8 cellular contexts compared by ENCODE assay signal in the genomic region with DNA sequence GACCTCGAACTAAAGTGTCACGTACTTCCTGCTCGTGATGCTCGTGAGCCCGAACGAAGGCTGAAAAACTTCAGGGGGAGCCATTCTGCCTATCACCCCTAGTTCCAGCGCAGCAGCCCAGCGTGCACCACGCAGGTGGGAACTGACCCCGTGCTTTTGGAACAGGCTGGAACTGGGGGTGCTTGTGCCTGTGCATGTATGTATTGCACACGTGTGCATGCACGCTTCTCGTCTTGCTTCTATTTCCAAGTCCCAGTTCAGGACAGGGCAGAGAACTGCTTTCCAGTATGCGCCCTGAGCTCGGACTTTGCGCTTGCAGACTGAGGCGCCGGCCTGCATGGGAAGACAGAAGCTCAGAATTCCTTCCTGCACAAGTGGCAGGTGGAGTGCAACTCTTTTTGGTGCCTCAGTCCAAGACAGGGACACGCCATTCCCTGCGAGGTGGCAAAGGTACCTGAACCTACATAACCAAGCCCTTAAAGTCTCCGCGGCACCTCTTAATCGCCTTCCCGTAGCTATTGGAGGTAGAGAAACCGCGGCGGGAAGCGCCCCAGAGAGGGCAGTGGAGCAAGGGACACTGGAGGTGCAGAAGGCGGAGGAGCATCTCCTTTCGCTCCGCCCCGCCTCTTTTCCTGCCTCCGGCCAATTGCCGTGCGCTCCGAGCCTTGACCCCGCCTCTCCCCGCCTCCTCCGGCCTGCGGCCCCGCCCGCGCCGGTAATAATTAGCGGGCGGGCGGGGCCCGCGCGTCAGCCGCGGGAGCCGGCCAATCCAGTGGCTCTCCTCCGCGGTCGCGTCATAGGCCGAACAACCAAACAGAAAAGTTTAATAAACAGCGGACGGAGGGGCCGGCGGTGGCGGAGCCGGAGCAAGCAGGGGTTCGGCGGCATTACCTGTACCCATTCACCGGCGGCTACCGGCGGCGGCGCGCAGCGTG. TPM values are rescaled to one million over a fixed set of nuclear protein-coding genes. Genes with fewer than 3 reads are reported as not detected.
DNase-seq lines count a peak whose midpoint lies in the region; ATAC-seq and TF ChIP-seq lines count a peak whose summit lies in the region.

A gene (plus strand): TSS at position 826 of the 935 bp plus-strand sequence. CDS start 60,669 bp downstream, outside the sequence.

- H3K9me3 ChIP-seq in liver (ENCODE audit: control insufficient read depth in 4 of 4, low read length in 3 of 4): no peaks in the 10 kb centered on the region

- H3K9ac ChIP-seq in liver (ENCODE audit: low read depth in 1 of 2, low read length in 2 of 2): peak within 1 kb of the TSS; percentile 90 to 97

- under 1% methylated on average over 74 of the region's 74 CpGs for WGBS in liver

- peak; percentile 77 for ATAC-seq in GM19395 (IDR thresholded peaks at IDR 0.05; ENCODE audit: unreplicated experiment)
- ATAC-seq in HG03565 (IDR thresholded peaks at IDR 0.05; ENCODE audit: unreplicated experiment): peak; percentile 69

- peaks cover 0 to 26% (median 16%) of the 10 kb centered on the region in 4 donors for H3K4me1 ChIP-seq in liver (ENCODE audit: control insufficient read depth in 4 of 4, insufficient read depth in 4 of 4, low read length in 3 of 4)

- H3K27me3 ChIP-seq in liver (ENCODE audit: control insufficient read depth in 4 of 4, insufficient read depth in 4 of 4, low read length in 3 of 4): no peaks in the 10 kb centered on the region

- TF ChIP-seq CTCF in liver (IDR thresholded peaks at IDR 0.05; ENCODE audit: low read depth, low read length, missing input control): no peak

- peak within 1 kb of the TSS; percentile 66 to 97 (median 88) for H3K4me3 ChIP-seq in liver (ENCODE audit: low read depth in 1 of 3, low read length in 3 of 3)

- TF ChIP-seq RAD21 in liver (IDR thresholded peaks at IDR 0.05): peak; percentile 23 to 51

- no peaks in the 10 kb centered on the region for H3K36me3 ChIP-seq in liver (ENCODE audit: control insufficient read depth in 4 of 4, insufficient read depth in 3 of 4, low read depth in 1 of 4, low read length in 3 of 4)

- peak; percentile 98 for DNase-seq in CD1c-positive myeloid dendritic cell (ENCODE audit: extremely low spot score)
- peak; percentile 94 for DNase-seq in NCI-H774 (lab: John Stamatoyannopoulos, UW)
- DNase-seq in activated CD4-positive, alpha-beta T cell treated with anti-CD3 and anti-CD28 coated beads, Interleukin-2, amount 50 U/mL, for 4 hours: peak; percentile 92 to 93
- peak; percentile 94 for DNase-seq in dermis blood vessel endothelial cell
- peak; percentile 95 for DNase-seq in stimulated activated CD4-positive, alpha-beta T cell treated with anti-CD3 and anti-CD28 coated beads, Interleukin-4, amount 100 ng/mL, for 24 hours

- H3K27ac ChIP-seq in liver (ENCODE audit: low read depth in 1 of 2, low read length in 2 of 2): peak within 1 kb of the TSS; percentile 94 to 95

TF ChIP-seq in liver, 16 proteins besides CTCF, POLR2A, EP300 and RAD21:
- TF ChIP-seq RXRA (IDR thresholded peaks at IDR 0.05): peak; percentile 49 to 65
- TF ChIP-seq TAF1 (conservative IDR thresholded peaks at IDR 0.05): peak; percentile 75
- TF ChIP-seq, protein P1, sequence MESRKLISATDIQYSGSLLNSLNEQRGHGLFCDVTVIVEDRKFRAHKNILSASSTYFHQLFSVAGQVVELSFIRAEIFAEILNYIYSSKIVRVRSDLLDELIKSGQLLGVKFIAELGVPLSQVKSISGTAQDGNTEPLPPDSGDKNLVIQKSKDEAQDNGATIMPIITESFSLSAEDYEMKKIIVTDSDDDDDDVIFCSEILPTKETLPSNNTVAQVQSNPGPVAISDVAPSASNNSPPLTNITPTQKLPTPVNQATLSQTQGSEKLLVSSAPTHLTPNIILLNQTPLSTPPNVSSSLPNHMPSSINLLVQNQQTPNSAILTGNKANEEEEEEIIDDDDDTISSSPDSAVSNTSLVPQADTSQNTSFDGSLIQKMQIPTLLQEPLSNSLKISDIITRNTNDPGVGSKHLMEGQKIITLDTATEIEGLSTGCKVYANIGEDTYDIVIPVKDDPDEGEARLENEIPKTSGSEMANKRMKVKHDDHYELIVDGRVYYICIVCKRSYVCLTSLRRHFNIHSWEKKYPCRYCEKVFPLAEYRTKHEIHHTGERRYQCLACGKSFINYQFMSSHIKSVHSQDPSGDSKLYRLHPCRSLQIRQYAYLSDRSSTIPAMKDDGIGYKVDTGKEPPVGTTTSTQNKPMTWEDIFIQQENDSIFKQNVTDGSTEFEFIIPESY (IDR thresholded peaks at IDR 0.05): no peak
- TF ChIP-seq HNF4G (IDR thresholded peaks at IDR 0.05): no peak
- TF ChIP-seq, protein P2, sequence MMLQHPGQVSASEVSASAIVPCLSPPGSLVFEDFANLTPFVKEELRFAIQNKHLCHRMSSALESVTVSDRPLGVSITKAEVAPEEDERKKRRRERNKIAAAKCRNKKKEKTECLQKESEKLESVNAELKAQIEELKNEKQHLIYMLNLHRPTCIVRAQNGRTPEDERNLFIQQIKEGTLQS (IDR thresholded peaks at IDR 0.05): no peak
- peak; percentile 63 for TF ChIP-seq YY1 (IDR thresholded peaks at IDR 0.05)
- peak; percentile 47 to 58 for TF ChIP-seq HNF4A (conservative IDR thresholded peaks at IDR 0.05)
- TF ChIP-seq, protein P3, sequence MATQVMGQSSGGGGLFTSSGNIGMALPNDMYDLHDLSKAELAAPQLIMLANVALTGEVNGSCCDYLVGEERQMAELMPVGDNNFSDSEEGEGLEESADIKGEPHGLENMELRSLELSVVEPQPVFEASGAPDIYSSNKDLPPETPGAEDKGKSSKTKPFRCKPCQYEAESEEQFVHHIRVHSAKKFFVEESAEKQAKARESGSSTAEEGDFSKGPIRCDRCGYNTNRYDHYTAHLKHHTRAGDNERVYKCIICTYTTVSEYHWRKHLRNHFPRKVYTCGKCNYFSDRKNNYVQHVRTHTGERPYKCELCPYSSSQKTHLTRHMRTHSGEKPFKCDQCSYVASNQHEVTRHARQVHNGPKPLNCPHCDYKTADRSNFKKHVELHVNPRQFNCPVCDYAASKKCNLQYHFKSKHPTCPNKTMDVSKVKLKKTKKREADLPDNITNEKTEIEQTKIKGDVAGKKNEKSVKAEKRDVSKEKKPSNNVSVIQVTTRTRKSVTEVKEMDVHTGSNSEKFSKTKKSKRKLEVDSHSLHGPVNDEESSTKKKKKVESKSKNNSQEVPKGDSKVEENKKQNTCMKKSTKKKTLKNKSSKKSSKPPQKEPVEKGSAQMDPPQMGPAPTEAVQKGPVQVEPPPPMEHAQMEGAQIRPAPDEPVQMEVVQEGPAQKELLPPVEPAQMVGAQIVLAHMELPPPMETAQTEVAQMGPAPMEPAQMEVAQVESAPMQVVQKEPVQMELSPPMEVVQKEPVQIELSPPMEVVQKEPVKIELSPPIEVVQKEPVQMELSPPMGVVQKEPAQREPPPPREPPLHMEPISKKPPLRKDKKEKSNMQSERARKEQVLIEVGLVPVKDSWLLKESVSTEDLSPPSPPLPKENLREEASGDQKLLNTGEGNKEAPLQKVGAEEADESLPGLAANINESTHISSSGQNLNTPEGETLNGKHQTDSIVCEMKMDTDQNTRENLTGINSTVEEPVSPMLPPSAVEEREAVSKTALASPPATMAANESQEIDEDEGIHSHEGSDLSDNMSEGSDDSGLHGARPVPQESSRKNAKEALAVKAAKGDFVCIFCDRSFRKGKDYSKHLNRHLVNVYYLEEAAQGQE (IDR thresholded peaks at IDR 0.05): peak; percentile 69
- peak; percentile 71 for TF ChIP-seq SP1 (IDR thresholded peaks at IDR 0.05)
TF ChIP-seq in liver: peak in this region for 6.

RNA-seq across cellular contexts. Expression of the gene that starts here (rescaled TPM):
- total RNA-seq in dermis blood vessel endothelial cell (144 and 153 TPM in 2 replicates), liver (100 to 1,000 TPM; 101 to 102 TPM)
- polyA plus RNA-seq in liver: 10 to 100 TPM; 47.6 to 64.1 TPM

Comparison
In these comparisons a context has a peak if more than half of its experiments do, and no peak if none do; other contexts are left out.
1. Peak in every context shown above with its lines: DNase-seq, ATAC-seq, H3K4me3 ChIP-seq and H3K27ac ChIP-seq.